In the genomic region with DNA sequence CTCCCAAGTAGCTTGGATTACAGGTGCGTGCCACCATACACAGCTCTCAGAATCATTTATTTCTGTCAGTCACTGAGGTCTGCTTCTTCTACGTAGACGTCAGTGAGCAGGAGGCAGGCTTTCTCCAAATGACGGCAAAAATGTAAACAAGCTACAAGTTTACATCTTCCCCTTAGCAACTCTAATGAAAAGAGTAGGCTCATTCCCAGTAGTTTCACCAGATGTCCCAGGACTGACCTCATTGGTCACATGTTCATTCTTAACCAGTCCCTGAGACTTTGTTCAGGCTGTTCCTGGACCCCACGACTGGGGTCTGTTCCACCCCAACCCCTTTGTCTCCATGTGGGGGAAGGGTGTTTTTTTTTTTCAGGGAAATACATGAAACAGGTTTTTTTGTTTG, we compare ENCODE assay signal across 28 cellular contexts.
DNase-seq lines count a peak whose midpoint lies in the region; ATAC-seq, FAIRE-seq and TF ChIP-seq lines count a peak whose summit lies in the region.
"Had no signal": no experiment of that assay in that cellular context is flagged by ENCODE, and none has a peak within 500 bp of the region (broad histone marks: within the 10 kb centered on the region; RNA-seq: fewer than 3 reads in every experiment).

No MANE protein-coding gene starts in this region.

- no peak for TF ChIP-seq POLR2A in upper lobe of left lung (IDR thresholded peaks at IDR 0.05)

- H3K4me3 Mint-ChIP-seq in HFFc6 (no peak overlapping the region), astrocyte (ENCODE audit: unreplicated experiment) (no peak overlapping the region)
- H3K4me3 Mint-ChIP-seq: CD14-positive monocyte; CD8-positive, alpha-beta memory T cell had no signal

- no peak overlapping the region for H3K27ac ChIP-seq in astrocyte (ENCODE audit: low read depth, low read length)
- peak overlapping the region; percentile 24 for H3K27ac ChIP-seq in smooth muscle cell (ENCODE audit: low read depth)
- H3K27ac ChIP-seq in upper lobe of left lung: no peak overlapping the region

- no peak for TF ChIP-seq CTCF in HFFc6 (IDR thresholded peaks at IDR 0.05)
- no peak for TF ChIP-seq CTCF in astrocyte (IDR thresholded peaks at IDR 0.05; ENCODE audit: insufficient read depth, low read depth, low read length)
- no peak for TF ChIP-seq CTCF in fibroblast of villous mesenchyme (IDR thresholded peaks at IDR 0.05; ENCODE audit: insufficient read depth, low read depth, low read length)
- TF ChIP-seq CTCF in smooth muscle cell (IDR thresholded peaks at IDR 0.05; ENCODE audit: borderline replicate concordance, insufficient read depth, poor library complexity, severe bottlenecking): no peak
- no peak for TF ChIP-seq CTCF in upper lobe of left lung (IDR thresholded peaks at IDR 0.05)

- H3K36me3 ChIP-seq in astrocyte (ENCODE audit: insufficient read depth, low read length) (no peaks in the 10 kb centered on the region), smooth muscle cell (ENCODE audit: low read depth) (no peaks in the 10 kb centered on the region), upper lobe of left lung (no peaks in the 10 kb centered on the region)
- H3K36me3 ChIP-seq: BE2C had no signal

- ATAC-seq in left cardiac atrium (no peak), upper lobe of left lung (ENCODE audit: low FRiP score in 2 of 2) (no peak)
- ATAC-seq: HCT116 had no signal

- H3K27ac Mint-ChIP-seq in HFFc6 (no peak overlapping the region), astrocyte (ENCODE audit: unreplicated experiment) (no peak overlapping the region)
- H3K27ac Mint-ChIP-seq: CD14-positive monocyte; CD8-positive, alpha-beta memory T cell had no signal

- WGBS in smooth muscle cell (ENCODE audit: low lambda C conversion rate): 83% methylated on average over 5 of the region's 5 CpGs
- WGBS in upper lobe of left lung, 2 donors: 68% methylated on average over 5 of the region's 5 CpGs

- H2AFZ ChIP-seq in astrocyte (ENCODE audit: low read depth, low read length) (no peak overlapping the region), smooth muscle cell (ENCODE audit: low read depth) (no peak overlapping the region)

- no peak overlapping the region for H3K9ac ChIP-seq in astrocyte (ENCODE audit: low read length)
- no peak overlapping the region for H3K9ac ChIP-seq in smooth muscle cell (ENCODE audit: low read depth)
- H3K9ac ChIP-seq: SK-N-SH had no signal

- DNase-seq in HFFc6: peak; percentile 13
- peak; percentile 34 for DNase-seq in astrocyte (ENCODE audit: low read depth)
- DNase-seq in fibroblast of villous mesenchyme (ENCODE audit: low read depth): peak; percentile 88
- no peak for DNase-seq in smooth muscle cell (lab: John Stamatoyannopoulos, UW; ENCODE audit: unreplicated experiment)
- no peak for DNase-seq in left cardiac atrium
- no peak for DNase-seq in upper lobe of left lung
- no peak for DNase-seq in NCI-H187 (lab: John Stamatoyannopoulos, UW)
- DNase-seq: BE2C; CD8-positive, alpha-beta memory T cell; DMS 273 treated with DMSO at 0.1 percent for 48 hours; DMS79; GF-D8; KG1; MM.1S; NCI-H1417; NCI-H1694; NCI-H2081; NCI-H2227 treated with DMSO at 0.1 percent for 48 hours; NCI-H69; SK-N-SH; SW 1271 had no signal

- no peaks in the 10 kb centered on the region for H3K27me3 Mint-ChIP-seq in HFFc6 (ENCODE audit: insufficient read depth)
- no peaks in the 10 kb centered on the region for H3K27me3 Mint-ChIP-seq in astrocyte (ENCODE audit: low read depth, unreplicated experiment)
- H3K27me3 Mint-ChIP-seq: CD8-positive, alpha-beta memory T cell had no signal

- H3K4me1 Mint-ChIP-seq in HFFc6 (ENCODE audit: low read depth) (peaks cover 37% of the 10 kb centered on the region), astrocyte (ENCODE audit: low read depth, unreplicated experiment) (peaks cover 26% of the 10 kb centered on the region)
- H3K4me1 Mint-ChIP-seq: CD14-positive monocyte; CD8-positive, alpha-beta memory T cell had no signal

- H4K20me1 ChIP-seq in astrocyte (ENCODE audit: insufficient read depth, low read length) (no peaks in the 10 kb centered on the region), smooth muscle cell (ENCODE audit: low read depth) (no peaks in the 10 kb centered on the region)

- H3K27me3 ChIP-seq in astrocyte (ENCODE audit: insufficient read depth, low read length) (no peaks in the 10 kb centered on the region), smooth muscle cell (ENCODE audit: low read depth) (no peaks in the 10 kb centered on the region), upper lobe of left lung (no peaks in the 10 kb centered on the region)
- H3K27me3 ChIP-seq: BE2C had no signal

- H3K4me1 ChIP-seq in astrocyte (ENCODE audit: insufficient read depth, low read length) (peaks cover 21% of the 10 kb centered on the region), smooth muscle cell (ENCODE audit: low read depth) (peaks cover 5% of the 10 kb centered on the region), upper lobe of left lung (no peaks in the 10 kb centered on the region)

- H3K9me3 Mint-ChIP-seq in HFFc6 (peaks cover 16% of the 10 kb centered on the region), astrocyte (ENCODE audit: unreplicated experiment) (peaks cover 5% of the 10 kb centered on the region)

- TF ChIP-seq EP300 in upper lobe of left lung (IDR thresholded peaks at IDR 0.05): no peak

- peaks cover 7% of the 10 kb centered on the region for H3K79me2 ChIP-seq in astrocyte (ENCODE audit: insufficient read depth, low read length)
- H3K79me2 ChIP-seq in smooth muscle cell (ENCODE audit: low read depth): peaks cover 37% of the 10 kb centered on the region

- H3F3A ChIP-seq in smooth muscle cell (ENCODE audit: low read depth): no peaks in the 10 kb centered on the region

- intact Hi-C loops in left cardiac atrium (cut with DNase I): no loop called here

- no peak overlapping the region for H3K4me2 ChIP-seq in astrocyte (ENCODE audit: low read length)
- H3K4me2 ChIP-seq in smooth muscle cell: no peak overlapping the region
- H3K4me2 ChIP-seq: SK-N-SH had no signal

- H3K9me3 ChIP-seq in astrocyte (ENCODE audit: insufficient read depth, low read depth, low read length) (peaks cover 5% of the 10 kb centered on the region), smooth muscle cell (replicated peaks; ENCODE audit: low read depth) (peaks cover 8% of the 10 kb centered on the region), upper lobe of left lung (peaks cover 0 to 18% (median 8%) of the 10 kb centered on the region in 4 donors)
- H3K9me3 ChIP-seq: BE2C had no signal

- FAIRE-seq in astrocyte (lab: Jason Lieb, UNC): no peak
- FAIRE-seq: GM12891, GM19239, H1, HTR-8/SVneo, RCC 7860 had no signal

- peaks cover 14% of the 10 kb centered on the region for H3K36me3 Mint-ChIP-seq in HFFc6 (ENCODE audit: low read depth)
- H3K36me3 Mint-ChIP-seq in astrocyte (ENCODE audit: low read depth, unreplicated experiment): peaks cover 7% of the 10 kb centered on the region
- H3K36me3 Mint-ChIP-seq: CD14-positive monocyte; CD8-positive, alpha-beta memory T cell had no signal

- H3K4me3 ChIP-seq in astrocyte (ENCODE audit: insufficient read depth, low read depth, low read length) (no peak overlapping the region), fibroblast of villous mesenchyme (ENCODE audit: low read depth, low read length) (no peak overlapping the region), smooth muscle cell (no peak overlapping the region), upper lobe of left lung (no peak overlapping the region)

Comparison
In these comparisons a context has a peak if more than half of its experiments do, and no peak if none do; other contexts are left out.
1. DNase-seq: peak in HFFc6 (single experiment), astrocyte (single experiment) and fibroblast of villous mesenchyme (single experiment); none in smooth muscle cell (single experiment), left cardiac atrium (single experiment), upper lobe of left lung (0 of 2) and NCI-H187 (0 of 2).